ENCODE assay signal across 24 cellular contexts in genomic region chr13:39586956-39587605, GRCh38.
"Had no signal": no experiment of that assay in that cellular context is flagged by ENCODE, and none has a peak within 500 bp of the region (broad histone marks: within the 10 kb centered on the region; RNA-seq: fewer than 3 reads in every experiment).

No MANE protein-coding gene starts in this region.

- H3K27me3 Mint-ChIP-seq: stimulated activated naive B cell treated with anti-CD40 and anti-IgM and Interleukin-4, amounts not matched to agents 10 μg/mL and 1 μg/mL and 100 μg/mL, for 72 hours had no signal

- H3K4me3 Mint-ChIP-seq: activated naive CD8-positive, alpha-beta T cell; activated T-cell treated with anti-CD3 and anti-CD28 coated beads, Interleukin-2, amount 50 U/mL, for 4 hours; effector memory CD8-positive, alpha-beta T cell; memory B cell; stimulated activated naive B cell treated with anti-CD40 and anti-IgM and Interleukin-4, amounts not matched to agents 10 μg/mL and 1 μg/mL and 100 μg/mL, for 72 hours had no signal

- H3K36me3 Mint-ChIP-seq: activated naive CD8-positive, alpha-beta T cell; memory B cell; stimulated activated naive B cell treated with anti-CD40 and anti-IgM and Interleukin-4, amounts not matched to agents 10 μg/mL and 1 μg/mL and 100 μg/mL, for 72 hours had no signal

- H3K4me3 ChIP-seq: adrenal gland, dorsolateral prefrontal cortex, mucosa of descending colon, sigmoid colon, smooth muscle cell, uterus had no signal

- H3K36me3 ChIP-seq: adrenal gland, sigmoid colon, uterus had no signal

- H3K4me1 ChIP-seq: adrenal gland, uterus had no signal

- H3K27me3 ChIP-seq: adrenal gland, dorsolateral prefrontal cortex, sigmoid colon, uterus had no signal

- H3K27ac ChIP-seq: adrenal gland, uterus had no signal

- H3K4me1 Mint-ChIP-seq: stimulated activated naive B cell treated with anti-CD40 and anti-IgM and Interleukin-4, amounts not matched to agents 10 μg/mL and 1 μg/mL and 100 μg/mL, for 72 hours had no signal

- ATAC-seq: activated T-cell treated with anti-CD3 and anti-CD28 coated beads, Interleukin-2, amount 50 U/mL, for 4 hours; effector memory CD8-positive, alpha-beta T cell; esophagus mucosa; mucosa of descending colon; stimulated activated naive B cell treated with anti-CD40 and anti-IgM and Interleukin-4, amounts not matched to agents 10 μg/mL and 1 μg/mL and 100 μg/mL, for 72 hours had no signal

- H3K9me3 ChIP-seq: adrenal gland, mucosa of descending colon, sigmoid colon, uterus had no signal

- H3K27ac Mint-ChIP-seq: activated naive CD8-positive, alpha-beta T cell; activated T-helper 2 cell treated with anti-CD3 and anti-CD28 coated beads, Interferon-gamma antibody, Interleukin-2, Interleukin-4, amounts not matched to agents 10 μg/mL and 5 μg/mL and 100 μg/mL, durations not matched to agents 14 hours and 24 hours and 36 hours; effector memory CD8-positive, alpha-beta T cell; memory B cell; stimulated activated naive B cell treated with anti-CD40 and anti-IgM and Interleukin-4, amounts not matched to agents 10 μg/mL and 1 μg/mL and 100 μg/mL, for 72 hours had no signal

- H3K9me3 Mint-ChIP-seq: activated T-cell treated with anti-CD3 and anti-CD28 coated beads, Interleukin-2, amount 50 U/mL, for 4 hours; activated T-helper 2 cell treated with anti-CD3 and anti-CD28 coated beads, Interferon-gamma antibody, Interleukin-2, Interleukin-4, amounts not matched to agents 10 μg/mL and 5 μg/mL and 100 μg/mL, durations not matched to agents 14 hours and 24 hours and 36 hours; effector memory CD8-positive, alpha-beta T cell; memory B cell; stimulated activated naive B cell treated with anti-CD40 and anti-IgM and Interleukin-4, amounts not matched to agents 10 μg/mL and 1 μg/mL and 100 μg/mL, for 72 hours had no signal

- DNase-seq: activated CD4-positive, alpha-beta T cell treated with anti-CD3 and anti-CD28 coated beads for 4 hours; activated CD4-positive, alpha-beta T cell treated with anti-CD3 and anti-CD28 coated beads, Interleukin-2, amount 50 U/mL, for 48 hours; activated CD4-positive, CD25-positive, alpha-beta regulatory T cell; activated CD8-positive, alpha-beta memory T cell treated with anti-CD3 and anti-CD28 coated beads, Interleukin-2, amount 50 U/mL, for 48 hours; activated naive CD4-positive, alpha-beta T cell; activated T-cell treated with anti-CD3 and anti-CD28 coated beads, Interleukin-2, amount 50 U/mL, for 4 hours; adrenal gland; central memory CD4-positive, alpha-beta T cell; dorsolateral prefrontal cortex; effector memory CD8-positive, alpha-beta T cell; glutamatergic neuron; hippocampal formation; mucosa of descending colon; occipital lobe; sigmoid colon; stimulated activated CD4-positive, alpha-beta T cell treated with anti-CD3 and anti-CD28 coated beads, Interleukin-15, amount 100 ng/mL, for 24 hours; stimulated activated CD8-positive, alpha-beta memory T cell treated with anti-CD3 and anti-CD28 coated beads, Interleukin-4, amount 100 ng/mL, for 48 hours; stimulated activated naive B cell treated with anti-CD40 and anti-IgM and Interleukin-4, amounts not matched to agents 10 μg/mL and 1 μg/mL and 100 μg/mL, for 72 hours; uterus had no signal
